1 cellular context compared by ENCODE assay signal in genomic region chr5:124341066-124341943, GRCh38.
TF ChIP-seq lines count a peak whose summit lies in the region.

No MANE protein-coding gene starts in this region.

TF ChIP-seq in HepG2, 621 proteins besides CTCF, POLR2A, EP300 and RAD21 (continued from another document):
- TF ChIP-seq ZGPAT (CRISPR knock-in tag; IDR thresholded peaks at IDR 0.05) (no peak), ZNF878 (CRISPR knock-in tag; IDR thresholded peaks at IDR 0.05) (no peak), MEIS1 (CRISPR knock-in tag; IDR thresholded peaks at IDR 0.05; ENCODE audit: borderline replicate concordance) (no peak), NONO (IDR thresholded peaks at IDR 0.05) (no peak), NONO (CRISPR knock-in tag; conservative IDR thresholded peaks at IDR 0.05) (no peak), CREBL2 (CRISPR knock-in tag; IDR thresholded peaks at IDR 0.05; ENCODE audit: borderline replicate concordance) (no peak)
- TF ChIP-seq, protein P1, sequence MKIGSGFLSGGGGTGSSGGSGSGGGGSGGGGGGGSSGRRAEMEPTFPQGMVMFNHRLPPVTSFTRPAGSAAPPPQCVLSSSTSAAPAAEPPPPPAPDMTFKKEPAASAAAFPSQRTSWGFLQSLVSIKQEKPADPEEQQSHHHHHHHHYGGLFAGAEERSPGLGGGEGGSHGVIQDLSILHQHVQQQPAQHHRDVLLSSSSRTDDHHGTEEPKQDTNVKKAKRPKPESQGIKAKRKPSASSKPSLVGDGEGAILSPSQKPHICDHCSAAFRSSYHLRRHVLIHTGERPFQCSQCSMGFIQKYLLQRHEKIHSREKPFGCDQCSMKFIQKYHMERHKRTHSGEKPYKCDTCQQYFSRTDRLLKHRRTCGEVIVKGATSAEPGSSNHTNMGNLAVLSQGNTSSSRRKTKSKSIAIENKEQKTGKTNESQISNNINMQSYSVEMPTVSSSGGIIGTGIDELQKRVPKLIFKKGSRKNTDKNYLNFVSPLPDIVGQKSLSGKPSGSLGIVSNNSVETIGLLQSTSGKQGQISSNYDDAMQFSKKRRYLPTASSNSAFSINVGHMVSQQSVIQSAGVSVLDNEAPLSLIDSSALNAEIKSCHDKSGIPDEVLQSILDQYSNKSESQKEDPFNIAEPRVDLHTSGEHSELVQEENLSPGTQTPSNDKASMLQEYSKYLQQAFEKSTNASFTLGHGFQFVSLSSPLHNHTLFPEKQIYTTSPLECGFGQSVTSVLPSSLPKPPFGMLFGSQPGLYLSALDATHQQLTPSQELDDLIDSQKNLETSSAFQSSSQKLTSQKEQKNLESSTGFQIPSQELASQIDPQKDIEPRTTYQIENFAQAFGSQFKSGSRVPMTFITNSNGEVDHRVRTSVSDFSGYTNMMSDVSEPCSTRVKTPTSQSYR (CRISPR knock-in tag; IDR thresholded peaks at IDR 0.05; ENCODE audit: borderline replicate concordance), result no peak
